8 cellular contexts compared by ENCODE assay signal in genomic region chr2:240568678-240569522, GRCh38. TPM values are rescaled to one million over a fixed set of nuclear protein-coding genes. Genes with fewer than 3 reads are reported as not detected.
DNase-seq lines count a peak whose midpoint lies in the region; ATAC-seq and TF ChIP-seq lines count a peak whose summit lies in the region.

No MANE protein-coding gene starts in this region.

- peak; percentile 60 for DNase-seq in ACHN
- DNase-seq in GM13977 (ENCODE audit: low spot score): peak; percentile 78
- DNase-seq in Panc1 (ENCODE audit: low read depth, low spot score): no peak
- DNase-seq in left cardiac atrium: peak; percentile 77
- DNase-seq in ovary: peak; percentile 67 to 84 (median 79)
- DNase-seq in HK-2 (ENCODE audit: unreplicated experiment): no peak

- POLR2A ChIA-PET in Panc1 (lab: Charles Lee): interaction anchor here (0.9 kb wide), 1 partner anchor 8 kb away, joined by 15 read pairs; no protein-coding TSS in a partner anchor

- TF ChIP-seq POLR2A in ovary (IDR thresholded peaks at IDR 0.05): no peak

- TF ChIP-seq EP300 in ovary (IDR thresholded peaks at IDR 0.05): no peak

- H3K9me3 ChIP-seq in Panc1 (ENCODE audit: control insufficient read depth, insufficient read depth, low read depth, low read length) (no peaks in the 10 kb centered on the region), ovary (no peaks in the 10 kb centered on the region)

- H3K27ac ChIP-seq in Panc1 (ENCODE audit: low read length): peak overlapping the region; percentile 75
- peak overlapping the region; percentile 33 for H3K27ac ChIP-seq in adipose tissue (ENCODE audit: low read depth, low read length)
- H3K27ac ChIP-seq in ovary: peak overlapping the region; percentile 59 to 69

- BruUV-seq in Panc1 (replicated peaks; lab: Mats Ljungman, UMichigan): no TSS peak

- H3K4me3 ChIP-seq in Panc1 (ENCODE audit: low read depth in 2 of 2, low read length in 2 of 2) (peak overlapping the region; percentile 66 to 68), ovary (peak overlapping the region; percentile 59)

- no peaks in the 10 kb centered on the region for H3K27me3 ChIP-seq in Panc1 (ENCODE audit: control insufficient read depth, insufficient read depth, low read length)
- no peaks in the 10 kb centered on the region for H3K27me3 ChIP-seq in ovary

- intact Hi-C loops in Panc1 (cut with micrococcal nuclease; ENCODE audit: unreplicated experiment): no loop called here
- intact Hi-C loops in left cardiac atrium (cut with DNase I): no loop called here
- intact Hi-C loops in ovary (cut with DNase I): loop anchor here in 2 of 4 donors (10.0 kb wide), 2 partner anchors 334 to 1164 kb away; partner anchors contain the start of gene HDAC4 (in 1 of the 2)

- CTCF ChIA-PET in Panc1 (lab: Charles Lee): no interaction called here

- peak; percentile 24 for ATAC-seq in HG03159 (IDR thresholded peaks at IDR 0.05; ENCODE audit: unreplicated experiment)
- ATAC-seq in Panc1: peak; percentile 33
- peak; percentile 5 to 29 for ATAC-seq in left cardiac atrium

- in situ Hi-C loops in ACHN (cut with HindIII; ENCODE audit: low pct_ligation_motif_present, low pct_unique_long_range_greater_than_20kb, low sequenced_read_pairs): no loop called here
- in situ Hi-C loops in GM13977 (cut with MboI; ENCODE audit: low pct_unique_long_range_greater_than_20kb, low sequenced_read_pairs, unreplicated experiment): no loop called here
- in situ Hi-C loops in Panc1 (cut with HindIII; ENCODE audit: low pct_unique_long_range_greater_than_20kb, low sequenced_read_pairs): no loop called here

- TF ChIP-seq CTCF in GM13977 (IDR thresholded peaks at IDR 0.05; ENCODE audit: extremely low read depth, insufficient read depth, missing control alignments): no peak
- no peak for TF ChIP-seq CTCF in Panc1 (IDR thresholded peaks at IDR 0.05)
- no peak for TF ChIP-seq CTCF in ovary (IDR thresholded peaks at IDR 0.05)

- 1 to 2% (median 1%) methylated on average over 60 to 93 of the region's 93 CpGs for WGBS in adipose tissue, 3 donors
- 0 to 5% (median 2%) methylated on average over 6 to 93 of the region's 93 CpGs for WGBS in ovary, 3 donors

- H3K4me1 ChIP-seq in Panc1 (ENCODE audit: control insufficient read depth, insufficient read depth, low read length): peaks cover 34% of the 10 kb centered on the region
- peaks cover 17% of the 10 kb centered on the region for H3K4me1 ChIP-seq in ovary (ENCODE audit: insufficient read depth)

- H3K36me3 ChIP-seq in Panc1 (ENCODE audit: control insufficient read depth, insufficient read depth, low read length) (no peaks in the 10 kb centered on the region), ovary (no peaks in the 10 kb centered on the region)

RNA-seq across cellular contexts. Expression of gene RNPEPL1, which starts 0.6 kb away (rescaled TPM):
- 88.2 TPM for total RNA-seq in Panc1 (2021; ENCODE audit: unreplicated experiment)
- polyA plus RNA-seq in Panc1 (2012; ENCODE audit: insufficient read length): 101 TPM
- 100 to 1,000 TPM in 1 of 3 donors, 10 to 100 TPM in 2; 53.8 to 107 (median 72.8) TPM for polyA plus RNA-seq in adipose tissue
- 10 to 100 TPM; 47.3 to 67.6 TPM for total RNA-seq in left cardiac atrium
- 10 to 100 TPM; 15.1 to 25.2 (median 23.2) TPM for total RNA-seq in ovary
- 10 to 100 TPM in 1 of 2 donors, 1 to 10 TPM in 1; 3.5 to 27.3 TPM for polyA plus RNA-seq in ovary

RNA-seq across cellular contexts. Expression of gene DUSP28, which starts 8.7 kb away (rescaled TPM):
- total RNA-seq in Panc1 (2021; ENCODE audit: unreplicated experiment): 10.7 TPM
- polyA plus RNA-seq in Panc1 (2012; ENCODE audit: insufficient read length): 5.3 TPM
- polyA plus RNA-seq in adipose tissue: 1 to 10 TPM; 3.2 to 4.6 (median 4.3) TPM
- total RNA-seq in left cardiac atrium: 1 to 10 TPM; 8.1 to 8.2 TPM
- 1 to 10 TPM; 2.7 to 9.9 (median 4.3) TPM for total RNA-seq in ovary
- 1 to 10 TPM; 4.0 to 5.3 TPM for polyA plus RNA-seq in ovary

RNA-seq across cellular contexts. Expression of gene ANKMY1, which starts 11.1 kb away (rescaled TPM):
- 19.5 TPM for total RNA-seq in Panc1 (2021; ENCODE audit: unreplicated experiment)
- polyA plus RNA-seq in Panc1 (2012; ENCODE audit: insufficient read length): 19.4 TPM
- 1 to 10 TPM; 4.6 to 6.7 (median 6.5) TPM for polyA plus RNA-seq in adipose tissue
- 1 to 10 TPM; 4.9 to 8.1 TPM for total RNA-seq in left cardiac atrium
- 10 to 100 TPM; 13.7 to 24.2 (median 21.6) TPM for total RNA-seq in ovary
- polyA plus RNA-seq in ovary: 10 to 100 TPM; 11.5 to 13.8 TPM

RNA-seq across cellular contexts. Expression of gene CAPN10, which starts 17.6 kb away (rescaled TPM):
- total RNA-seq in Panc1 (2021; ENCODE audit: unreplicated experiment): 38.6 TPM
- 31.9 TPM for polyA plus RNA-seq in Panc1 (2012; ENCODE audit: insufficient read length)
- 10 to 100 TPM; 13.4 to 25.3 (median 18.7) TPM for polyA plus RNA-seq in adipose tissue
- total RNA-seq in left cardiac atrium: 10 to 100 TPM; 17.9 to 26.6 TPM
- 10 to 100 TPM; 15.5 to 34.3 (median 26.8) TPM for total RNA-seq in ovary
- polyA plus RNA-seq in ovary: 10 to 100 TPM in 1 of 2 donors, 1 to 10 TPM in 1; 2.2 to 21.7 TPM

RNA-seq across cellular contexts. Expression of gene GPR35, which starts 56.4 kb away (rescaled TPM):
- total RNA-seq in Panc1 (2021; ENCODE audit: unreplicated experiment): 1.3 TPM
- polyA plus RNA-seq in Panc1 (2012; ENCODE audit: insufficient read length): 2.3 TPM
- 1 to 10 TPM in 2 of 3 donors, under 1 TPM in 1; 0.60 to 2.3 (median 1.6) TPM for polyA plus RNA-seq in adipose tissue
- 1 to 10 TPM; 1.1 to 1.3 TPM for total RNA-seq in left cardiac atrium
- total RNA-seq in ovary: 1 to 10 TPM; 2.1 to 4.2 (median 2.5) TPM
- 1 to 10 TPM in 1 of 2 donors, under 1 TPM in 1; 0.27 to 2.2 TPM for polyA plus RNA-seq in ovary

Comparison
In these comparisons a context has a peak if more than half of its experiments do, and no peak if none do; other contexts are left out.
1. DNase-seq: peak in ACHN (single experiment), GM13977 (single experiment), left cardiac atrium (single experiment) and ovary (5 of 5); none in Panc1 (single experiment) and HK-2 (single experiment).
2. Peak in every context shown above with its lines, with median percentiles within 50 percentile points of each other: ATAC-seq and H3K27ac ChIP-seq.